ENCODE assay signal across 25 cellular contexts in the genomic region with DNA sequence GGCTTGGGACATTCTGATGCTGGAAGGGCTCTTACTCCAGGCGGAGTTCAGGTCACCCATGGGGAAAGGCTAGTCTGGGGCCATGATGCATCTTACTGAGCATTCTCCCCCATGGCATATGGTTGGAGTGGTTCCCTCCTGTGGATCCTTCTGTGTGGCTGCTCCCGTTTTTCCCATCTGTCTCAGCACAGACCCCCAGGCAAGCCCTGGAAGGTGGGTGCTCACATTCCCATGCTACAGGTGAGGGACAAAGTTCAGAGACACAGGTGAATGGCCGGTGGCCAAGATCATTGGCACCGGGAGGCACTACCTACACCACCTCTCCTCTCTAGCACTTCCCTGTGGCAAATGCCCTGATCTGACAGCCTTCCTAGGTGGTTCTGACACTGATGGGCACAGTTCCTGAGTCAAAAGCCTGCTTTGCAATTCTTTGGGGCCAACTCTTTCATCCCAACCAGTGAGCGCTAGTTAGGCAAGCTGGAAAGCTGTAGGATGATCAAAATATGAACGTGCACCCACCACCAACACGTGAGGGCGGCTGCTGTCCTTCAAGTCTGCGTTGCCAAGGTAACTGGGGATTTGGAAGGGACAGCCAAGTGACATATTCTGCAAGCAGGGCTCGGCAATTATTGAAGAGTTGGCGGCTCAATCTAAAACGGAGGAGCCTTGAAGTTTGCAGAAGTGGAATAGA.
DNase-seq lines count a peak whose midpoint lies in the region; ATAC-seq and TF ChIP-seq lines count a peak whose summit lies in the region.
"Had no signal": no experiment of that assay in that cellular context is flagged by ENCODE, and none has a peak within 500 bp of the region (broad histone marks: within the 10 kb centered on the region; RNA-seq: fewer than 3 reads in every experiment).

No MANE protein-coding gene starts in this region.

- DNase-seq in NCI-H748 (lab: John Stamatoyannopoulos, UW; ENCODE audit: unreplicated experiment) (peak; percentile 17), NCI-H748 treated with DMSO at 0.1 percent for 48 hours (lab: John Stamatoyannopoulos, UW) (no peak), glutamatergic neuron (no peak), posterior vena cava (ENCODE audit: low spot score) (peak; percentile 63), HAP-1 (ENCODE audit: low spot score in 2 of 2) (no peak)
- DNase-seq: 8988T; ACHN; AML-193; BE2C; CD4-positive, alpha-beta T cell; CD8-positive, alpha-beta memory T cell; DMS 273 treated with DMSO at 0.1 percent for 48 hours; DMS79; EL; GDM1; GOT3; H7 had no signal

- H3K4me1 ChIP-seq in HAP-1 = no peaks in the 10 kb centered on the region
- H3K4me1 ChIP-seq: A549, BE2C had no signal

- H3K27me3 Mint-ChIP-seq in glutamatergic neuron (ENCODE audit: unreplicated experiment) = peaks cover 6% of the 10 kb centered on the region
- H3K27me3 Mint-ChIP-seq: CD4-positive, alpha-beta T cell had no signal

- no peaks in the 10 kb centered on the region for H3K27me3 ChIP-seq in HAP-1 (ENCODE audit: low read depth)
- H3K27me3 ChIP-seq: BE2C; BLaER1 treated with 17β-estradiol and CSF1 and Interleukin-3, amounts not matched to agents 10 nM and 100 nM had no signal

- no peak overlapping the region for H3K4me3 Mint-ChIP-seq in glutamatergic neuron (ENCODE audit: unreplicated experiment)
- H3K4me3 Mint-ChIP-seq: CD14-positive monocyte; CD4-positive, alpha-beta T cell; CD8-positive, alpha-beta memory T cell had no signal

- no peak for TF ChIP-seq CTCF in glutamatergic neuron (IDR thresholded peaks at IDR 0.05; ENCODE audit: partially characterized antibody, unreplicated experiment)

- ATAC-seq in GM19452 (IDR thresholded peaks at IDR 0.05; ENCODE audit: unreplicated experiment) (no peak), GM21717 (IDR thresholded peaks at IDR 0.05; ENCODE audit: unreplicated experiment) (no peak)
- ATAC-seq: A549, GM12878, HCT116 had no signal

- no peak overlapping the region for H3K4me3 ChIP-seq in HAP-1
- H3K4me3 ChIP-seq: A549; BLaER1 treated with 17β-estradiol and CSF1 and Interleukin-3, amounts not matched to agents 10 nM and 100 nM; GM12878 had no signal

- peak overlapping the region; percentile 93 for H3K27ac Mint-ChIP-seq in glutamatergic neuron (ENCODE audit: unreplicated experiment)
- H3K27ac Mint-ChIP-seq: CD14-positive monocyte; CD4-positive, alpha-beta T cell; CD8-positive, alpha-beta memory T cell had no signal

- H3K9me3 ChIP-seq in HAP-1 = no peaks in the 10 kb centered on the region

- H3K36me3 Mint-ChIP-seq in glutamatergic neuron (ENCODE audit: unreplicated experiment) = no peaks in the 10 kb centered on the region
- H3K36me3 Mint-ChIP-seq: CD14-positive monocyte; CD8-positive, alpha-beta memory T cell had no signal

- intact Hi-C loops in posterior vena cava (cut with DNase I) = no loop called here

- no peaks in the 10 kb centered on the region for H3K36me3 ChIP-seq in HAP-1 (replicated peaks)
- H3K36me3 ChIP-seq: BE2C; BLaER1 treated with 17β-estradiol and CSF1 and Interleukin-3, amounts not matched to agents 10 nM and 100 nM had no signal

- H3K4me1 Mint-ChIP-seq in glutamatergic neuron (ENCODE audit: low read depth, unreplicated experiment) = peaks cover 7% of the 10 kb centered on the region
- H3K4me1 Mint-ChIP-seq: CD14-positive monocyte; CD8-positive, alpha-beta memory T cell had no signal

- H3K9me3 Mint-ChIP-seq in glutamatergic neuron (ENCODE audit: unreplicated experiment) = peaks cover 10% of the 10 kb centered on the region
- H3K9me3 Mint-ChIP-seq: CD4-positive, alpha-beta T cell had no signal

- in situ Hi-C loops in HAP-1 (cut with MboI; ENCODE audit: low sequenced_read_pairs) = no loop called here

TF ChIP-seq in PFSK-1, 5 proteins besides CTCF, POLR2A, EP300 and RAD21:
- TF ChIP-seq POLR2AphosphoS5 (IDR thresholded peaks at IDR 0.05; ENCODE audit: low read depth, low read length) = peak; percentile 25
- no peak for TF ChIP-seq SIN3A (IDR thresholded peaks at IDR 0.05; ENCODE audit: borderline replicate concordance, insufficient read depth, low read length)

Comparison
In these comparisons a context has a peak if more than half of its experiments do, and no peak if none do; other contexts are left out.
1. DNase-seq: peak in NCI-H748 (single experiment) and posterior vena cava (single experiment); none in NCI-H748 treated with DMSO at 0.1 percent for 48 hours (single experiment), glutamatergic neuron (single experiment) and HAP-1 (0 of 2).